Comparison of ENCODE assay signal across 1 cellular context in genomic region chr4:14667624-14668295, GRCh38.
TF ChIP-seq lines count a peak whose summit lies in the region.

No MANE protein-coding gene starts in this region.

TF ChIP-seq in GM23338, 12 proteins besides CTCF, POLR2A, EP300 and RAD21 (continued from another document):
- TF ChIP-seq ZNF462 (CRISPR knock-in tag; IDR thresholded peaks at IDR 0.05) (no peak), JUNB (IDR thresholded peaks at IDR 0.05; ENCODE audit: unreplicated experiment) (no peak), REST (IDR thresholded peaks at IDR 0.05; ENCODE audit: unreplicated experiment) (no peak), ZNF331 (CRISPR knock-in tag; IDR thresholded peaks at IDR 0.05; ENCODE audit: low read depth) (no peak), ZNF114 (CRISPR knock-in tag; IDR thresholded peaks at IDR 0.05) (no peak)
